ENCODE assay signal across 17 cellular contexts in the genomic region with DNA sequence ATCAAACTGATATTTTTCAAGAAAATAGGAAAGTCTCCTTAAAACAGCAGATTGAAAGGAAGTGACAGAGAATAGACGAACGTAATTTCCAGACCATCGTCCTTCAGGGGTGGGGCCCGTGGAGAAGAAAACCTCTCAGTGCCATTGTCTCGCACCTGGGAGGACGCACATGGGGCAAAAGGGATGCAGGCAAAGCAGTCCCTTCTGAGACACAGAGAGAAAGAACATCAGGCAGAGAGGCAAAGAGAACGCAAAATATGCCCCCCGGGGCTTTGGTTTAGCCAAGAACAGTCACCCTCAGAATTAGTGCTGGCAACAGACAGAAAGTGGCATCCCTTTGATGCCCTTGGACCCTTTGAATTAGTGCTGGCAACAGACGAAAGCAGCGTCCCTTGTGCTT. TPM values are rescaled to one million over a fixed set of nuclear protein-coding genes. Genes with fewer than 3 reads are reported as not detected.
DNase-seq lines count a peak whose midpoint lies in the region; ATAC-seq and TF ChIP-seq lines count a peak whose summit lies in the region.
"Had no signal": no experiment of that assay in that cellular context is flagged by ENCODE, and none has a peak within 500 bp of the region (broad histone marks: within the 10 kb centered on the region; RNA-seq: fewer than 3 reads in every experiment).

No MANE protein-coding gene starts in this region.

- 46% methylated on average over 10 of the region's 10 CpGs for WGBS in right cardiac atrium

- peaks cover 22% of the 10 kb centered on the region for H3K27me3 Mint-ChIP-seq in nephron progenitor cell (ENCODE audit: low read depth, poor library complexity)

- H3K9me3 ChIP-seq in right cardiac atrium (ENCODE audit: control insufficient read depth, low read length) (no peaks in the 10 kb centered on the region), upper lobe of right lung (no peaks in the 10 kb centered on the region)
- no peaks in the 10 kb centered on the region for H3K9me3 ChIP-seq in effector memory CD4-positive, alpha-beta T cell (ENCODE audit: control insufficient read depth, low read length)
- H3K9me3 ChIP-seq: HAP-1 had no signal

- ATAC-seq in right cardiac atrium = no peak
- no peak for ATAC-seq in upper lobe of right lung
- ATAC-seq: GM12878 had no signal

- H3K4me1 Mint-ChIP-seq in nephron progenitor cell = peaks cover 61% of the 10 kb centered on the region

- H3K4me1 ChIP-seq in right cardiac atrium (ENCODE audit: control insufficient read depth, insufficient read depth, low read length) = no peaks in the 10 kb centered on the region
- no peaks in the 10 kb centered on the region for H3K4me1 ChIP-seq in upper lobe of right lung
- peaks cover 10% of the 10 kb centered on the region for H3K4me1 ChIP-seq in effector memory CD4-positive, alpha-beta T cell (ENCODE audit: control insufficient read depth, insufficient read depth, low read length, poor library complexity, severe bottlenecking)
- H3K4me1 ChIP-seq: HAP-1 had no signal

- peak overlapping the region; percentile 11 for H3K27ac Mint-ChIP-seq in nephron progenitor cell
- H3K27ac Mint-ChIP-seq: CD4-positive, alpha-beta T cell; HFFc6 had no signal

- peak; percentile 54 for DNase-seq in cardiac septum (ENCODE audit: low spot score)
- no peak for DNase-seq in right cardiac atrium
- peak; percentile 1 for DNase-seq in RPMI8226
- DNase-seq in nephron progenitor cell = no peak
- DNase-seq in upper lobe of right lung = peak; percentile 27
- DNase-seq in NCI-H345 treated with DMSO at 0.1 percent for 48 hours (lab: John Stamatoyannopoulos, UW; ENCODE audit: unreplicated experiment) = no peak
- no peak for DNase-seq in effector memory CD4-positive, alpha-beta T cell
- no peak for DNase-seq in MV-4-11 (lab: John Stamatoyannopoulos, UW)
- DNase-seq: 8988T; AML-193; CD4-positive, alpha-beta T cell; DMS79; GOT3; HFFc6; IMR-90 had no signal

- H3K9me3 Mint-ChIP-seq in nephron progenitor cell = no peaks in the 10 kb centered on the region
- H3K9me3 Mint-ChIP-seq: CD4-positive, alpha-beta T cell; HFFc6 had no signal

- H3K27ac ChIP-seq in right cardiac atrium (ENCODE audit: low read length) (no peak overlapping the region), upper lobe of right lung (no peak overlapping the region)
- H3K27ac ChIP-seq in effector memory CD4-positive, alpha-beta T cell (ENCODE audit: insufficient read depth, low read length, poor library complexity, severe bottlenecking) = no peak overlapping the region

- H3K27me3 ChIP-seq in right cardiac atrium (ENCODE audit: control insufficient read depth, insufficient read depth) (no peaks in the 10 kb centered on the region), upper lobe of right lung (peaks cover 38% of the 10 kb centered on the region)
- peaks cover 17% of the 10 kb centered on the region for H3K27me3 ChIP-seq in effector memory CD4-positive, alpha-beta T cell (replicated peaks; ENCODE audit: control insufficient read depth, insufficient read depth, low read length, poor library complexity, severe bottlenecking)

- H3K4me3 Mint-ChIP-seq in nephron progenitor cell = no peak overlapping the region
- H3K4me3 Mint-ChIP-seq: CD4-positive, alpha-beta T cell; HFFc6 had no signal

- no peak overlapping the region for H3K4me3 ChIP-seq in right cardiac atrium (ENCODE audit: low read length)
- H3K4me3 ChIP-seq in upper lobe of right lung = no peak overlapping the region
- H3K4me3 ChIP-seq in effector memory CD4-positive, alpha-beta T cell (ENCODE audit: insufficient read depth, low read depth, low read length, poor library complexity, severe bottlenecking) = no peak overlapping the region
- H3K4me3 ChIP-seq: GM12878, HAP-1 had no signal

- H3K36me3 Mint-ChIP-seq in nephron progenitor cell (ENCODE audit: low read depth) = no peaks in the 10 kb centered on the region

- intact Hi-C loops in cardiac septum (cut with DNase I) (no loop called here), right cardiac atrium (cut with DNase I) (no loop called here), upper lobe of right lung (cut with DNase I) (no loop called here)

- no peaks in the 10 kb centered on the region for H3K36me3 ChIP-seq in upper lobe of right lung
- H3K36me3 ChIP-seq in effector memory CD4-positive, alpha-beta T cell (ENCODE audit: control insufficient read depth, insufficient read depth, low read length) = no peaks in the 10 kb centered on the region
- H3K36me3 ChIP-seq: HAP-1 had no signal

- TF ChIP-seq CTCF in nephron progenitor cell (IDR thresholded peaks at IDR 0.05) (no peak), upper lobe of right lung (IDR thresholded peaks at IDR 0.05) (no peak)

RNA-seq across cellular contexts. Expression of a gene that starts 37.0 kb away (rescaled TPM):
- 6.5 TPM for total RNA-seq in cardiac septum
- 1 to 10 TPM in 3 of 4 donors, under 1 TPM in 1; 0.86 to 4.8 (median 1.9) TPM for total RNA-seq in right cardiac atrium
- 1.7 TPM for polyA plus RNA-seq in right cardiac atrium
- total RNA-seq in upper lobe of right lung = 14.7 TPM
- total RNA-seq: IMR-90 had no signal

RNA-seq across cellular contexts. Expression of a gene that starts 53.9 kb away (rescaled TPM):
- total RNA-seq in cardiac septum (0.03 TPM), right cardiac atrium (under 1 TPM in 1 of 4 donors, not detected in 3; 0.12 TPM), upper lobe of right lung (1.1 TPM)
- polyA plus RNA-seq in right cardiac atrium = 0.02 TPM
- total RNA-seq: CD4-positive, alpha-beta T cell; HFFc6; IMR-90 had no signal
- polyA plus RNA-seq: IMR-90 had no signal

Comparison
In these comparisons a context has a peak if more than half of its experiments do, and no peak if none do; other contexts are left out.
1. DNase-seq: peak in cardiac septum (single experiment), RPMI8226 (single experiment) and upper lobe of right lung (single experiment); none in right cardiac atrium (0 of 3), nephron progenitor cell (single experiment), NCI-H345 treated with DMSO at 0.1 percent for 48 hours (single experiment), effector memory CD4-positive, alpha-beta T cell (0 of 3) and MV-4-11 (single experiment).